ENCODE assay signal across 18 cellular contexts in the genomic region with DNA sequence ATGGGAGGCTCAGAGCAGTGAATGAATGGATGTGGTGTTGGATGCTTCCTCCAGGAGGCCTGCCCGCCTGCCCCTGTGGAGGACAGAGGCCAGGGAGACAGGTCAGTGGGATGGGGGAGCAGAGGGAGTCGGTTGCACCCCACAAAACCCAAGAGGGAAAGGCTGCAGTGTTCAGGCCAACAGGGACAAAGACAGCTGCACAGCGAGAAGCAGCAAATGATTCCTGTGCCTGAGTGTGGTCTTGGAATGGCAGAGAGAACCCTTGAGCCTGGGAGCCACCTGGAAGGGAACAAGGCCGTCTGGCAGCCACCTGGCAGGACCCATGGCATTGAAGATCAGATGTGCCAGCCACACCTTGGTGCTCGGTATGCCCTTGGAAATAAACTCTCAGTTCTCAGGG. TPM values are rescaled to one million over a fixed set of nuclear protein-coding genes. Genes with fewer than 3 reads are reported as not detected.
DNase-seq lines count a peak whose midpoint lies in the region; ATAC-seq and TF ChIP-seq lines count a peak whose summit lies in the region.
"Had no signal": no experiment of that assay in that cellular context is flagged by ENCODE, and none has a peak within 500 bp of the region (broad histone marks: within the 10 kb centered on the region; RNA-seq: fewer than 3 reads in every experiment).

No MANE protein-coding gene starts in this region.

- DNase-seq in NCI-H1417 (lab: John Stamatoyannopoulos, UW) (peak in 2 of 3 experiments; percentile 51 to 68), NCI-H1417 treated with DMSO at 0.1 percent for 48 hours (lab: John Stamatoyannopoulos, UW) (no peak), cardiac septum (ENCODE audit: low spot score) (peak; percentile 56), heart left ventricle (no peak), glutamatergic neuron (no peak), GF-D8 (lab: John Stamatoyannopoulos, UW) (no peak)
- no peak for DNase-seq in activated CD4-positive, alpha-beta T cell treated with anti-CD3 and anti-CD28 coated beads, Interleukin-2, amount 10 ng/mL, durations not matched to agents 24 days and 14 days
- DNase-seq: C1 segment of cervical spinal cord, MV-4-11, NCI-H526 treated with DMSO at 0.1 percent for 48 hours, PC-3 had no signal

- H3K4me3 ChIP-seq in heart left ventricle: no peak overlapping the region
- H3K4me3 ChIP-seq: K562, SJCRH30 had no signal

- no peak for ATAC-seq in heart left ventricle
- no peak for ATAC-seq in HG02678 (IDR thresholded peaks at IDR 0.05; ENCODE audit: unreplicated experiment)
- ATAC-seq: K562, PC-3 had no signal

- TF ChIP-seq POLR2A in heart left ventricle (IDR thresholded peaks at IDR 0.05): no peak

- H3K27me3 Mint-ChIP-seq in glutamatergic neuron (ENCODE audit: unreplicated experiment): peaks cover 8% of the 10 kb centered on the region
- peaks cover 8% of the 10 kb centered on the region for H3K27me3 Mint-ChIP-seq in activated CD4-positive, alpha-beta T cell treated with anti-CD3 and anti-CD28 coated beads, Interleukin-2, amount 10 ng/mL, durations not matched to agents 24 days and 14 days

- no peaks in the 10 kb centered on the region for H3K36me3 Mint-ChIP-seq in glutamatergic neuron (ENCODE audit: unreplicated experiment)
- no peaks in the 10 kb centered on the region for H3K36me3 Mint-ChIP-seq in activated CD4-positive, alpha-beta T cell treated with anti-CD3 and anti-CD28 coated beads, Interleukin-2, amount 10 ng/mL, durations not matched to agents 24 days and 14 days (ENCODE audit: low read depth)

- H3K9me3 Mint-ChIP-seq in glutamatergic neuron (ENCODE audit: unreplicated experiment): peaks cover 5% of the 10 kb centered on the region
- no peaks in the 10 kb centered on the region for H3K9me3 Mint-ChIP-seq in activated CD4-positive, alpha-beta T cell treated with anti-CD3 and anti-CD28 coated beads, Interleukin-2, amount 10 ng/mL, durations not matched to agents 24 days and 14 days

- TF ChIP-seq CTCF in heart left ventricle (IDR thresholded peaks at IDR 0.05): no peak
- TF ChIP-seq CTCF in glutamatergic neuron (IDR thresholded peaks at IDR 0.05; ENCODE audit: partially characterized antibody, unreplicated experiment): no peak

- peak overlapping the region; percentile 77 for H3K27ac Mint-ChIP-seq in glutamatergic neuron (ENCODE audit: unreplicated experiment)
- H3K27ac Mint-ChIP-seq in activated CD4-positive, alpha-beta T cell treated with anti-CD3 and anti-CD28 coated beads, Interleukin-2, amount 10 ng/mL, durations not matched to agents 24 days and 14 days: no peak overlapping the region

- H3K27ac ChIP-seq in heart left ventricle: no peak overlapping the region
- H3K27ac ChIP-seq: RWPE1, SJCRH30 had no signal

- no peaks in the 10 kb centered on the region for H3K36me3 ChIP-seq in heart left ventricle
- H3K36me3 ChIP-seq: SJCRH30 had no signal

- H3K4me1 ChIP-seq in heart left ventricle: peaks cover 0 to 21% (median 11%) of the 10 kb centered on the region in 12 donors

- intact Hi-C loops in cardiac septum (cut with DNase I) (loop anchor here (10.0 kb wide), 1 partner anchor 82 kb away; no protein-coding TSS in a partner anchor), heart left ventricle (cut with DNase I) (loop anchor here in 2 of 10 donors (10.0 kb wide), 2 partner anchors 72 to 142 kb away; no protein-coding TSS in a partner anchor)
- intact Hi-C loops in activated CD4-positive, alpha-beta T cell treated with anti-CD3 and anti-CD28 coated beads, Interleukin-2, amount 10 ng/mL, durations not matched to agents 24 days and 14 days (cut with micrococcal nuclease): loop anchor here (5.0 kb wide), 1 partner anchor 230 kb away; no protein-coding TSS in a partner anchor

- H3K4me3 Mint-ChIP-seq in glutamatergic neuron (ENCODE audit: unreplicated experiment): no peak overlapping the region
- no peak overlapping the region for H3K4me3 Mint-ChIP-seq in activated CD4-positive, alpha-beta T cell treated with anti-CD3 and anti-CD28 coated beads, Interleukin-2, amount 10 ng/mL, durations not matched to agents 24 days and 14 days

- 76 to 91% (median 84%) methylated on average over 5 of the region's 5 CpGs for WGBS in heart left ventricle, 4 donors

- no peaks in the 10 kb centered on the region for H3K9me3 ChIP-seq in heart left ventricle
- H3K9me3 ChIP-seq: SJCRH30 had no signal

- peaks cover 36% of the 10 kb centered on the region for H3K4me1 Mint-ChIP-seq in glutamatergic neuron (ENCODE audit: low read depth, unreplicated experiment)
- H3K4me1 Mint-ChIP-seq in activated CD4-positive, alpha-beta T cell treated with anti-CD3 and anti-CD28 coated beads, Interleukin-2, amount 10 ng/mL, durations not matched to agents 24 days and 14 days: peaks cover 4% of the 10 kb centered on the region

- peaks cover 0 to 30% (median 3%) of the 10 kb centered on the region in 9 donors for H3K27me3 ChIP-seq in heart left ventricle

RNA-seq across cellular contexts. Expression of a gene that starts 8.1 kb away (rescaled TPM):
- 4.8 TPM for total RNA-seq in cardiac septum
- 10 to 100 TPM in 1 of 9 donors, 1 to 10 TPM in 6, under 1 TPM in 2; 0.75 to 10.8 (median 2.8) TPM for total RNA-seq in heart left ventricle
- 1 to 10 TPM; 3.0 to 3.5 TPM for polyA plus RNA-seq in heart left ventricle
- not detected for total RNA-seq in glutamatergic neuron (ENCODE audit: unreplicated experiment)
- not detected in 2 replicates for total RNA-seq in activated CD4-positive, alpha-beta T cell treated with anti-CD3 and anti-CD28 coated beads, Interleukin-2, amount 10 ng/mL, durations not matched to agents 24 days and 14 days
- total RNA-seq: A172, H4 had no signal
- polyA plus RNA-seq: K562 had no signal

RNA-seq across cellular contexts. Expression of a gene that starts 43.7 kb away (rescaled TPM):
- total RNA-seq in cardiac septum (not detected), heart left ventricle (not detected), glutamatergic neuron (ENCODE audit: unreplicated experiment) (not detected)
- not detected for polyA plus RNA-seq in heart left ventricle
- total RNA-seq in activated CD4-positive, alpha-beta T cell treated with anti-CD3 and anti-CD28 coated beads, Interleukin-2, amount 10 ng/mL, durations not matched to agents 24 days and 14 days: not detected in 2 replicates
- total RNA-seq: A172, Daoy, H4, K562, SJCRH30 had no signal
- polyA plus RNA-seq: K562 had no signal

RNA-seq across cellular contexts. Expression of a gene that starts 59.2 kb away (rescaled TPM):
- total RNA-seq in cardiac septum (not detected), heart left ventricle (not detected), glutamatergic neuron (ENCODE audit: unreplicated experiment) (not detected)
- polyA plus RNA-seq in heart left ventricle: not detected
- total RNA-seq in activated CD4-positive, alpha-beta T cell treated with anti-CD3 and anti-CD28 coated beads, Interleukin-2, amount 10 ng/mL, durations not matched to agents 24 days and 14 days: not detected in 2 replicates
- total RNA-seq: A172, Daoy, H4, SJCRH30 had no signal
- polyA plus RNA-seq: K562 had no signal

Comparison
In these comparisons a context has a peak if more than half of its experiments do, and no peak if none do; other contexts are left out.
1. DNase-seq: peak in NCI-H1417 (2 of 3) and cardiac septum (single experiment); none in NCI-H1417 treated with DMSO at 0.1 percent for 48 hours (single experiment), heart left ventricle (0 of 5), glutamatergic neuron (single experiment), activated CD4-positive, alpha-beta T cell treated with anti-CD3 and anti-CD28 coated beads, Interleukin-2, amount 10 ng/mL, durations not matched to agents 24 days and 14 days (single experiment) and GF-D8 (single experiment).